Comparison of ENCODE assay signal across 8 cellular contexts in the genomic region with DNA sequence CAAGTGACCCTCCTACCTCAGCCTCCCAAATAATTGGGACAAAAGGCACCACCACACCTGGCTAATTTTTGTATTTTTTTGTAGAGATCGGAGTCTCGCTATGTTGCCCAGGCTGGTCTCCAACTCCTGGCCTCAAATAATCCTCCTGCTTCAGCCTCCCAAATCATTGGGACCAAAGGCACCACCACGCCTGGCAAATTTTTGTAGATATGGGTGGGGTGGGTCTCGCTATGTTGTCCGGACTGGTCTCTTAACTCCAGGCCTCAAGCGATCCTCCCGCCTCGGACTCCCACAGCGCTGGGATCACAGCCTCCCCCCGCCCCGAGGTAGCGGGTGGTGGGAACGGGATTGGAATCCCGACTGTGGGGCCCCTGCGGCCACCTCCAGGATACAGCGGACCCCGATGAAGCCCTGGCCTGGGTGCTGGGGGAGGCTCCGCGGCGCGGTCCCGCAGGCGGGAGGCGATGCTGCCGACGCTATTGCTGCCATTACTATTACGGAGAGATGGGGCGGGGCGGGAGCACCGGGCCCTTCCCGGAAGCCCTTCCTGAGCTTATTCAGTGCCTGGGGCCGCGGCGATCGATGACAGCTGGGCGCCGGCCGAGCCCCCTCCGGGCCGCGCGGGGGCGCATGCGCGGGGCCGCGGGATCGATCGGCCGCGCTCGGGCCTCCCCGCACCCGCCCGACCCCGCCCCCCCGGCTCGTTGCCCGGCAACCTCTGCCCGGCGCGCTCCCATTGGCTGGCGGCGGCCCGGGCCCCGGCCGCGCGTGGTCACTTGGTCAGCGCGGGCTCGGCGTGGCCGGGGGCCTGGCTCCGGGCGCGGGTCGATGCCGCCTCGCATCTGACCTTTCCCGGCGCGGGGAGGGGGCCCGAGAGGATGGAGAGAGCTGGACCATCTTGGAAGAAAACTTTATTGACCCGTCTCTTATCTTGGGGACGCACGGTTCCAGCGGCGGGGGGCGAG. TPM values are rescaled to one million over a fixed set of nuclear protein-coding genes. Genes with fewer than 3 reads are reported as not detected.
DNase-seq lines count a peak whose midpoint lies in the region; ATAC-seq and TF ChIP-seq lines count a peak whose summit lies in the region.

No MANE protein-coding gene starts in this region.

- peak overlapping the region; percentile 97 for H3K4me2 ChIP-seq in mammary epithelial cell (ENCODE audit: insufficient read depth, low read depth, low read length)

- H4K20me1 ChIP-seq in mammary epithelial cell (ENCODE audit: insufficient read depth, low read length) = no peaks in the 10 kb centered on the region

- no peaks in the 10 kb centered on the region for H3K36me3 ChIP-seq in mammary epithelial cell (ENCODE audit: insufficient read depth, low read length)

- peaks cover 2% of the 10 kb centered on the region for H3K27me3 ChIP-seq in mammary epithelial cell (ENCODE audit: insufficient read depth, low read length)

- ATAC-seq in Right ventricle myocardium inferior = peak; percentile 71
- ATAC-seq in HG02885 (IDR thresholded peaks at IDR 0.05; ENCODE audit: poor library complexity, unreplicated experiment) = no peak
- ATAC-seq in GM19397 (IDR thresholded peaks at IDR 0.05; ENCODE audit: unreplicated experiment) = no peak

- 51% methylated on average over 8 of the region's 90 CpGs for WGBS in mammary epithelial cell (ENCODE audit: low coverage, missing lambda C conversion rate)

- in situ Hi-C loops in mammary epithelial cell (cut with MboI; ENCODE audit: low sequenced_read_pairs in 2 of 2) = no loop called here

- peak; percentile 70 for DNase-seq in Right ventricle myocardium inferior (ENCODE audit: missing footprints)
- no peak for DNase-seq in cardiac septum (ENCODE audit: low spot score)
- DNase-seq in RPMI7951 (ENCODE audit: low read depth) = peak; percentile 55
- peak; percentile 27 for DNase-seq in mammary epithelial cell
- peak; percentile 35 for DNase-seq in iris pigment epithelial cell (ENCODE audit: low read depth)
- peak; percentile 46 for DNase-seq in stimulated activated CD4-positive, alpha-beta T cell treated with anti-CD3 and anti-CD28 coated beads, Interleukin-12 subunit alpha, Interleukin-12 subunit beta, amount 100 ng/mL, for 4 hours

- no peak overlapping the region for H3K27ac ChIP-seq in mammary epithelial cell (ENCODE audit: insufficient read depth, low read depth, low read length)

- H3K4me1 ChIP-seq in mammary epithelial cell (ENCODE audit: insufficient read depth, low read length) = peaks cover 12% of the 10 kb centered on the region

- intact Hi-C loops in Right ventricle myocardium inferior (cut with DNase I) (no loop called here), cardiac septum (cut with DNase I) (no loop called here), mammary epithelial cell (cut with micrococcal nuclease) (loop anchor here (1.0 kb wide), 1 partner anchor 22 kb away; no protein-coding TSS in a partner anchor)

- peak in 1 of 2 donors; percentile 2 for TF ChIP-seq CTCF in mammary epithelial cell (conservative IDR thresholded peaks at IDR 0.05 in 1 of 2, IDR thresholded peaks at IDR 0.05 in 1 of 2; ENCODE audit: extremely low read depth in 1 of 2, insufficient read depth in 1 of 2, low read depth in 1 of 2, low read length in 2 of 2)

- dilution Hi-C loops in mammary epithelial cell (cut with HindIII; ENCODE audit: low sequenced_read_pairs) = no loop called here

- CTCF ChIA-PET in mammary epithelial cell (lab: Charles Lee; ENCODE audit: low non-redundant PET) = no interaction called here

- no TSS peak for BruUV-seq in mammary epithelial cell (replicated peaks; lab: Mats Ljungman, UMichigan)

- no peak overlapping the region for H3K9ac ChIP-seq in mammary epithelial cell (ENCODE audit: insufficient read depth, low read length)

- H3K9me3 ChIP-seq in mammary epithelial cell (replicated peaks; ENCODE audit: insufficient read depth, low read length) = no peaks in the 10 kb centered on the region

- H3K4me3 ChIP-seq in mammary epithelial cell (replicated peaks in 1 of 3; ENCODE audit: insufficient read depth in 1 of 3, low read depth in 2 of 3, low read length in 3 of 3) = peak overlapping the region; percentile 49 to 63 (median 55)

- peak overlapping the region; percentile 99 for H2AFZ ChIP-seq in mammary epithelial cell (ENCODE audit: low read depth, low read length)

- no peaks in the 10 kb centered on the region for H3K79me2 ChIP-seq in mammary epithelial cell (ENCODE audit: insufficient read depth, low read length)

RNA-seq across cellular contexts. Expression of gene ONECUT3, which starts 27.9 kb away (rescaled TPM):
- not detected for total RNA-seq in Right ventricle myocardium inferior
- total RNA-seq in cardiac septum = not detected
- total RNA-seq in RPMI7951 (2014; rRNA removed; shearing (Covaris generic)) = not detected in 2 replicates
- under 1 TPM in 1 of 2 donors, not detected in 1; 0.09 TPM for total RNA-seq in mammary epithelial cell
- 0.01 TPM for polyA plus RNA-seq in mammary epithelial cell
- polyA minus RNA-seq in mammary epithelial cell = not detected
